In the genomic region with DNA sequence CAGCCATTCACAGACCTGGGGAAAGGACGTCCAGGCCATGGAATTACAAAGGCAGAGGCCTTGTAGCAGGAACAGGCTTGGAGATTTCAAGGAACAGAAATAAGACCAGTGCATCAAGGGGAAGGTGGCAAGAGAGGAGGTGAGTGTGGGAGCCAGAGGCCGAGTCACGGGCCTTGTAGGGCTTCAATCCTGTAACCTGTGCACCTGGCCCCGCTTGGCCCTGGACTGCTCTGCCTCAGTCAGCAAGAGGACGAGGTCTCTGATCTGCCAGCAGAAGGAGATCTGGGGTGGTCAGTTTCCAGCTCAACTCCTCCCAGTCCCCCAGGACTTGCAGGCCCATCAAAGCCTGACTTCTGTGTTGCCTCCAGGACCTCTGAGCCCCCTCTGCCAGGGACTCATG, we compare ENCODE assay signal across 28 cellular contexts.
"Had no signal": no experiment of that assay in that cellular context is flagged by ENCODE, and none has a peak within 500 bp of the region (broad histone marks: within the 10 kb centered on the region; RNA-seq: fewer than 3 reads in every experiment).

No MANE protein-coding gene starts in this region.

- H3K4me1 Mint-ChIP-seq: natural killer cell; nephron; neural progenitor cell; stimulated activated effector memory CD8-positive, alpha-beta T cell treated with anti-CD3 and anti-CD28 coated beads, Interleukin-12 subunit alpha, Interleukin-12 subunit beta, amount 100 ng/mL, for 72 hours had no signal

- H3K27me3 Mint-ChIP-seq: type B pancreatic cell had no signal

- H3K4me3 Mint-ChIP-seq: naive thymus-derived CD4-positive, alpha-beta T cell; natural killer cell; nephron; neural progenitor cell; stimulated activated effector memory CD8-positive, alpha-beta T cell treated with anti-CD3 and anti-CD28 coated beads, Interleukin-12 subunit alpha, Interleukin-12 subunit beta, amount 100 ng/mL, for 72 hours; stimulated activated naive B cell treated with anti-CD40 and anti-IgM and Interleukin-4, amounts not matched to agents 10 μg/mL and 1 μg/mL and 100 μg/mL, for 72 hours; stimulated activated naive CD8-positive, alpha-beta T cell treated with anti-CD3 and anti-CD28 coated beads, Interleukin-15, Interleukin-2, amounts not matched to agents 100 ng/mL and 50 ng/mL, for 24 hours; type B pancreatic cell had no signal

- H3K9me3 ChIP-seq: pancreas, prostate gland, right atrium auricular region, right lobe of liver, sigmoid colon, suprapubic skin, testis, tibial artery, transverse colon, upper lobe of right lung, uterus had no signal

- H3K27me3 ChIP-seq: neural progenitor cell, pancreas, right atrium auricular region, right lobe of liver, sigmoid colon, testis, tibial artery, transverse colon, upper lobe of right lung, uterus had no signal

- H3K27ac ChIP-seq: neural progenitor cell, pancreas, prostate gland, right atrium auricular region, right lobe of liver, sigmoid colon, stomach, suprapubic skin, testis, tibial artery, transverse colon, upper lobe of right lung, uterus had no signal

- H3K27ac Mint-ChIP-seq: natural killer cell; nephron; neural progenitor cell; stimulated activated effector memory CD8-positive, alpha-beta T cell treated with anti-CD3 and anti-CD28 coated beads, Interleukin-12 subunit alpha, Interleukin-12 subunit beta, amount 100 ng/mL, for 72 hours; stimulated activated naive B cell treated with anti-CD40 and anti-IgM and Interleukin-4, amounts not matched to agents 10 μg/mL and 1 μg/mL and 100 μg/mL, for 72 hours; stimulated activated naive CD8-positive, alpha-beta T cell treated with anti-CD3 and anti-CD28 coated beads, Interleukin-15, Interleukin-2, amounts not matched to agents 100 ng/mL and 50 ng/mL, for 24 hours; type B pancreatic cell had no signal

- ATAC-seq: naive thymus-derived CD4-positive, alpha-beta T cell; natural killer cell; pancreas; right lobe of liver; stimulated activated effector memory CD8-positive, alpha-beta T cell treated with anti-CD3 and anti-CD28 coated beads, Interleukin-12 subunit alpha, Interleukin-12 subunit beta, amount 100 ng/mL, for 72 hours; stimulated activated naive B cell treated with anti-CD40 and anti-IgM and Interleukin-4, amounts not matched to agents 10 μg/mL and 1 μg/mL and 100 μg/mL, for 72 hours; upper lobe of right lung had no signal

- H3K36me3 Mint-ChIP-seq: natural killer cell; neural progenitor cell; stimulated activated effector memory CD8-positive, alpha-beta T cell treated with anti-CD3 and anti-CD28 coated beads, Interleukin-12 subunit alpha, Interleukin-12 subunit beta, amount 100 ng/mL, for 72 hours; type B pancreatic cell had no signal

- H3K4me3 ChIP-seq: neural progenitor cell, pancreas, prostate gland, right atrium auricular region, right lobe of liver, sigmoid colon, stomach, suprapubic skin, testis, tibial artery, transverse colon, upper lobe of right lung, uterus had no signal

- H3K36me3 ChIP-seq: neural progenitor cell, pancreas, prostate gland, right atrium auricular region, right lobe of liver, sigmoid colon, stomach, suprapubic skin, tibial artery, transverse colon, upper lobe of right lung, uterus had no signal

- H3K9me3 Mint-ChIP-seq: nephron, neural progenitor cell, type B pancreatic cell had no signal

- H3K4me1 ChIP-seq: neural progenitor cell, pancreas, prostate gland, right atrium auricular region, right lobe of liver, sigmoid colon, stomach, suprapubic skin, testis, tibial artery, transverse colon, upper lobe of right lung, uterus had no signal

- H3K9ac ChIP-seq: neural progenitor cell had no signal

- DNase-seq: naive thymus-derived CD4-positive, alpha-beta T cell; natural killer cell; occipital lobe; pancreas; retina; right lobe of liver; sigmoid colon; small intestine; stimulated activated CD4-positive, alpha-beta T cell treated with anti-CD3 and anti-CD28 coated beads, Interleukin-15, amount 100 ng/mL, for 24 hours; stimulated activated CD4-positive, alpha-beta T cell treated with anti-CD3 and anti-CD28 coated beads, Interleukin-2, amount 100 ng/mL, for 24 hours; stimulated activated CD4-positive, alpha-beta T cell treated with anti-CD3 and anti-CD28 coated beads, Interleukin-2, amount 100 ng/mL, for 48 hours; stimulated activated CD4-positive, alpha-beta T cell treated with anti-CD3 and anti-CD28 coated beads, Interleukin-4, amount 100 ng/mL, for 24 hours; stimulated activated naive B cell treated with anti-CD40 and anti-IgM and Interleukin-4, amounts not matched to agents 10 μg/mL and 1 μg/mL and 100 μg/mL, for 72 hours; stimulated activated naive CD4-positive, alpha-beta T cell treated with Interleukin-2 at 50 U/mL for 16 hours; stomach; testis; tibial artery; transverse colon; upper lobe of right lung; uterus had no signal
